8 cellular contexts compared by ENCODE assay signal in genomic region chr1:23559136-23559984, GRCh38.
DNase-seq lines count a peak whose midpoint lies in the region; ATAC-seq lines count a peak whose summit lies in the region.

ID3 (minus strand) TSS chr1:23559501; CDS start chr1:23559426, 75 bp downstream.

- ATAC-seq in GM18873 (IDR thresholded peaks at IDR 0.05; ENCODE audit: low FRiP score, unreplicated experiment) (peak; percentile 55), HG03135 (IDR thresholded peaks at IDR 0.05; ENCODE audit: unreplicated experiment) (peak; percentile 62)

- peak within 1 kb of the TSS; percentile 92 for H3K27ac ChIP-seq in caudate nucleus (ENCODE audit: low read depth, low read length)

- peak; percentile 90 for DNase-seq in AG08395 (ENCODE audit: low spot score)
- peak; percentile 95 for DNase-seq in NCI-H2227 treated with DMSO at 0.1 percent for 48 hours (lab: John Stamatoyannopoulos, UW)
- DNase-seq in activated CD4-positive, CD25-positive, alpha-beta regulatory T cell (lab: John Stamatoyannopoulos, UW), result peak; percentile 79 to 84 (median 82)
- DNase-seq in caudate nucleus (lab: John Stamatoyannopoulos, UW), result peak in 58 of 61 donors; percentile 12 to 92 (median 79)
- DNase-seq in islet precursor cell, result peak; percentile 98
- DNase-seq in stimulated activated CD4-positive, alpha-beta T cell treated with anti-CD3 and anti-CD28 coated beads, Interleukin-12 subunit alpha, Interleukin-12 subunit beta, amount 100 ng/mL, for 48 hours (ENCODE audit: low read depth in 2 of 3, low spot score in 1 of 3), result peak; percentile 79 to 91 (median 89)

Comparison
In these comparisons a context has a peak if more than half of its experiments do, and no peak if none do; other contexts are left out.
1. Peak in every context shown above with its lines: DNase-seq, ATAC-seq and H3K27ac ChIP-seq.